13 cellular contexts compared by ENCODE assay signal in genomic region chr5:9851458-9851857, GRCh38.
A peak's percentile ranks its signal among the peaks of the same experiment; 100 is the strongest.
DNase-seq lines count a peak whose midpoint lies in the region; ATAC-seq and TF ChIP-seq lines count a peak whose summit lies in the region.
"Had no signal": no experiment of that assay in that cellular context is flagged by ENCODE, and none has a peak within 500 bp of the region (broad histone marks: within the 10 kb centered on the region; RNA-seq: fewer than 3 reads in every experiment).

No MANE protein-coding gene starts in this region.

- TF ChIP-seq CTCF in kidney epithelial cell (IDR thresholded peaks at IDR 0.05; ENCODE audit: insufficient read depth, low read length, poor library complexity, severe bottlenecking): peak; percentile 46

- H3K36me3 Mint-ChIP-seq in activated T-cell treated with anti-CD3 and anti-CD28 coated beads, Interleukin-2, amount 50 U/mL, for 72 hours (ENCODE audit: insufficient read depth in 2 of 2): no peaks in the 10 kb centered on the region

- H3K4me3 ChIP-seq in kidney epithelial cell (ENCODE audit: low read depth, low read length): no peak overlapping the region
- no peak overlapping the region for H3K4me3 ChIP-seq in Karpas-422 (ENCODE audit: low read length)
- H3K4me3 ChIP-seq: vagina had no signal

- H3K27me3 ChIP-seq in kidney epithelial cell (ENCODE audit: control insufficient read depth, insufficient read depth, low read length) (no peaks in the 10 kb centered on the region), Karpas-422 (ENCODE audit: low read length) (no peaks in the 10 kb centered on the region)
- H3K27me3 ChIP-seq: vagina had no signal

- in situ Hi-C loops in ACHN (cut with HindIII; ENCODE audit: low pct_ligation_motif_present, low pct_unique_long_range_greater_than_20kb, low sequenced_read_pairs): no loop called here

- H3K4me3 Mint-ChIP-seq in activated T-cell treated with anti-CD3 and anti-CD28 coated beads, Interleukin-2, amount 50 U/mL, for 72 hours: no peak overlapping the region
- H3K4me3 Mint-ChIP-seq: activated T-helper 17 cell treated with anti-CD3 and anti-CD28 coated beads, Interleukin-2, amount 50 U/mL, for 72 hours; T-helper 17 cell had no signal

- no peaks in the 10 kb centered on the region for H3K27me3 Mint-ChIP-seq in activated T-cell treated with anti-CD3 and anti-CD28 coated beads, Interleukin-2, amount 50 U/mL, for 72 hours (ENCODE audit: low read depth)
- H3K27me3 Mint-ChIP-seq: activated T-helper 17 cell treated with anti-CD3 and anti-CD28 coated beads, Interleukin-2, amount 50 U/mL, for 72 hours; T-helper 17 cell had no signal

- no peak overlapping the region for H3K27ac Mint-ChIP-seq in activated T-cell treated with anti-CD3 and anti-CD28 coated beads, Interleukin-2, amount 50 U/mL, for 72 hours
- H3K27ac Mint-ChIP-seq: activated T-helper 17 cell treated with anti-CD3 and anti-CD28 coated beads, Interleukin-2, amount 50 U/mL, for 72 hours; T-helper 17 cell had no signal

- no peak overlapping the region for H2AFZ ChIP-seq in Karpas-422 (ENCODE audit: low read length)

- no peaks in the 10 kb centered on the region for H3K4me1 ChIP-seq in Karpas-422 (ENCODE audit: low read length)
- H3K4me1 ChIP-seq: vagina had no signal

- H3K27ac ChIP-seq in Karpas-422 (ENCODE audit: low read length): no peak overlapping the region
- H3K27ac ChIP-seq: vagina had no signal

- H3K9me3 Mint-ChIP-seq in activated T-cell treated with anti-CD3 and anti-CD28 coated beads, Interleukin-2, amount 50 U/mL, for 72 hours: peaks cover 3 to 7% of the 10 kb centered on the region in 2 donors

- no peaks in the 10 kb centered on the region for H3K79me2 ChIP-seq in Karpas-422 (ENCODE audit: low read length)

- no peak overlapping the region for H3K9ac ChIP-seq in Karpas-422 (ENCODE audit: low read length)

- DNase-seq in ACHN (peak; percentile 20), HS-27A (ENCODE audit: low read depth) (peak; percentile 74), astrocyte of the hippocampus (ENCODE audit: low read depth, low spot score) (peak; percentile 46), kidney epithelial cell (ENCODE audit: low read depth) (no peak), Karpas-422 (no peak), NCI-H128 (lab: John Stamatoyannopoulos, UW; ENCODE audit: unreplicated experiment) (no peak)
- no peak for DNase-seq in activated T-cell treated with anti-CD3 and anti-CD28 coated beads, Interleukin-2, amount 50 U/mL, for 72 hours
- DNase-seq: NCI-H187; stimulated activated CD4-positive, alpha-beta T cell treated with anti-CD3 and anti-CD28 coated beads, Interleukin-4, amount 100 ng/mL, for 1 hour; T-helper 17 cell had no signal

- no peaks in the 10 kb centered on the region for H4K20me1 ChIP-seq in Karpas-422 (ENCODE audit: insufficient read depth, low read depth, low read length)

- H3K9me3 ChIP-seq in Karpas-422 (ENCODE audit: low read length): no peaks in the 10 kb centered on the region
- H3K9me3 ChIP-seq: vagina had no signal

- no peak overlapping the region for H3K4me2 ChIP-seq in Karpas-422 (ENCODE audit: low read depth, low read length, poor library complexity, severe bottlenecking)

- H3K9me2 ChIP-seq in Karpas-422 (replicated peaks; ENCODE audit: insufficient read depth, low read length): no peaks in the 10 kb centered on the region

- no peaks in the 10 kb centered on the region for H3K36me3 ChIP-seq in kidney epithelial cell (ENCODE audit: control insufficient read depth, insufficient read depth, low read length)
- no peaks in the 10 kb centered on the region for H3K36me3 ChIP-seq in Karpas-422 (ENCODE audit: insufficient read depth, low read length)
- H3K36me3 ChIP-seq: vagina had no signal

- no peaks in the 10 kb centered on the region for H3K4me1 Mint-ChIP-seq in activated T-cell treated with anti-CD3 and anti-CD28 coated beads, Interleukin-2, amount 50 U/mL, for 72 hours (ENCODE audit: low read depth)
- H3K4me1 Mint-ChIP-seq: activated T-helper 17 cell treated with anti-CD3 and anti-CD28 coated beads, Interleukin-2, amount 50 U/mL, for 72 hours; T-helper 17 cell had no signal

- no peak for ATAC-seq in activated T-cell treated with anti-CD3 and anti-CD28 coated beads, Interleukin-2, amount 50 U/mL, for 72 hours (replicated peaks in 1 of 2)
- ATAC-seq in GM21423 (IDR thresholded peaks at IDR 0.05; ENCODE audit: unreplicated experiment): no peak
- ATAC-seq: activated T-helper 17 cell treated with anti-CD3 and anti-CD28 coated beads, Interleukin-2, amount 50 U/mL, for 72 hours; T-helper 17 cell had no signal

Comparison
In these comparisons a context has a peak if more than half of its experiments do, and no peak if none do; other contexts are left out.
1. DNase-seq: peak in ACHN (single experiment), HS-27A (single experiment) and astrocyte of the hippocampus (single experiment); none in kidney epithelial cell (single experiment), activated T-cell treated with anti-CD3 and anti-CD28 coated beads, Interleukin-2, amount 50 U/mL, for 72 hours (0 of 2), Karpas-422 (single experiment) and NCI-H128 (single experiment).